In genomic region chr15:60605879-60606304, GRCh38 we compare ENCODE assay signal across 13 cellular contexts.
DNase-seq lines count a peak whose midpoint lies in the region; ATAC-seq and TF ChIP-seq lines count a peak whose summit lies in the region.
"Had no signal": no experiment of that assay in that cellular context is flagged by ENCODE, and none has a peak within 500 bp of the region (broad histone marks: within the 10 kb centered on the region; RNA-seq: fewer than 3 reads in every experiment).

No MANE protein-coding gene starts in this region.

- no peaks in the 10 kb centered on the region for H3K36me3 ChIP-seq in skeletal muscle tissue (ENCODE audit: control insufficient read depth in 3 of 3, insufficient read depth in 3 of 3, low read length in 3 of 3)

- no peak overlapping the region for H3K9ac ChIP-seq in skeletal muscle tissue (ENCODE audit: low read depth in 1 of 3, low read length in 3 of 3)

- H3K9me3 ChIP-seq in skeletal muscle tissue (ENCODE audit: control insufficient read depth in 3 of 3, low read length in 3 of 3) = no peaks in the 10 kb centered on the region

- H3K4me3 ChIP-seq in HFF-Myc (replicated peaks; ENCODE audit: low read depth, low read length) (peak overlapping the region; percentile 23), skeletal muscle tissue (ENCODE audit: low read length in 3 of 3) (peak overlapping the region in 1 of 3 donors; percentile 38)
- H3K4me3 ChIP-seq: GM23338, lung had no signal

- DNase-seq in HFF-Myc (ENCODE audit: extremely low read depth, low read depth) = peak; percentile 48
- DNase-seq in cerebellum (ENCODE audit: low spot score) = peak; percentile 52
- DNase-seq in hepatic stellate cell (ENCODE audit: low spot score) = peak; percentile 43
- no peak for DNase-seq in activated CD4-positive, alpha-beta T cell treated with anti-CD3 and anti-CD28 coated beads, Interleukin-2, amount 50 U/mL, for 1 hour
- no peak for DNase-seq in NCI-H2029 (lab: John Stamatoyannopoulos, UW)
- no peak for DNase-seq in amniotic stem cell (lab: John Stamatoyannopoulos, UW)
- DNase-seq: activated gamma-delta T cell; stimulated activated naive B cell treated with anti-CD40 and anti-IgM and Interleukin-4, amounts not matched to agents 10 μg/mL and 1 μg/mL and 100 μg/mL, for 72 hours had no signal

- no peaks in the 10 kb centered on the region for H3K27me3 ChIP-seq in skeletal muscle tissue (ENCODE audit: control insufficient read depth in 3 of 3, insufficient read depth in 3 of 3, low read length in 3 of 3)

- no peak for ATAC-seq in GM18517 (IDR thresholded peaks at IDR 0.05; ENCODE audit: unreplicated experiment)
- ATAC-seq: GM23338; stimulated activated naive B cell treated with anti-CD40 and anti-IgM and Interleukin-4, amounts not matched to agents 10 μg/mL and 1 μg/mL and 100 μg/mL, for 72 hours; WTC11 had no signal

- no peak for TF ChIP-seq CTCF in HFF-Myc (IDR thresholded peaks at IDR 0.05; ENCODE audit: low read depth, low read length, missing control alignments)

- peak overlapping the region; percentile 2 for H3K27ac ChIP-seq in skeletal muscle tissue (ENCODE audit: low read depth, low read length)

- peaks cover 2 to 6% (median 4%) of the 10 kb centered on the region in 3 donors for H3K4me1 ChIP-seq in skeletal muscle tissue (ENCODE audit: control insufficient read depth in 3 of 3, insufficient read depth in 3 of 3, low read length in 3 of 3)

Comparison
In these comparisons a context has a peak if more than half of its experiments do, and no peak if none do; other contexts are left out.
1. DNase-seq: peak in HFF-Myc (single experiment), cerebellum (single experiment) and hepatic stellate cell (single experiment); none in activated CD4-positive, alpha-beta T cell treated with anti-CD3 and anti-CD28 coated beads, Interleukin-2, amount 50 U/mL, for 1 hour (single experiment), NCI-H2029 (single experiment) and amniotic stem cell (single experiment).